In the genomic region with DNA sequence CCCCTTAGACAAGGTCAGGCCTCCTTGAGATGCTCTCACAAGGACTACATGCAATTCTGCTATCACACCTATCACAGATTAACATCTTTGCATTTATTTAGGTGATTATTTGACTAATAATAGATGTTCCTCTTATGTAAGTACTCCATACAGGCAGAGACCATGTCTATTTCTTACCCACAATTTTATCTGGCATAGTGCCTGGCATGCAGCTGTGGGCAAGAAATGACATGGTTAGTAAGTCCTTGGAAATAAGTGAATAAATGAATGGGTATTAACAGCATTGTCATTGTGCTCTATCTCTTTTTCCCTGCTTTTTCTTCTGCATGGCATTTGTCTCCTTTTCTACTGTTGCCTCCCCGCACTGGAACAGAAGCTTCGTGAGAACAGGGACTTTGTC, we compare ENCODE assay signal across 8 cellular contexts. TPM values are rescaled to one million over a fixed set of nuclear protein-coding genes. Genes with fewer than 3 reads are reported as not detected.
A peak's percentile ranks its signal among the peaks of the same experiment; 100 is the strongest.
DNase-seq lines count a peak whose midpoint lies in the region; ATAC-seq, FAIRE-seq and TF ChIP-seq lines count a peak whose summit lies in the region.

No MANE protein-coding gene starts in this region.

- intact Hi-C loops in activated CD4-positive, alpha-beta memory T cell treated with anti-CD3 and anti-CD28 coated beads for 36 hours (cut with micrococcal nuclease), result no loop called here
- intact Hi-C loops in kidney (cut with DNase I), result no loop called here

- no peaks in the 10 kb centered on the region for H3K9me3 Mint-ChIP-seq in activated T-cell treated with anti-CD3 and anti-CD28 coated beads, Interleukin-2, amount 50 U/mL, for 72 hours
- no peaks in the 10 kb centered on the region for H3K9me3 Mint-ChIP-seq in activated CD4-positive, alpha-beta memory T cell treated with anti-CD3 and anti-CD28 coated beads for 36 hours

- peak overlapping the region; percentile 79 for H3K27ac Mint-ChIP-seq in activated T-cell treated with anti-CD3 and anti-CD28 coated beads, Interleukin-2, amount 50 U/mL, for 72 hours
- H3K27ac Mint-ChIP-seq in activated CD4-positive, alpha-beta memory T cell treated with anti-CD3 and anti-CD28 coated beads for 36 hours, result peak overlapping the region; percentile 83

- H3K9ac ChIP-seq in kidney (ENCODE audit: low read length in 2 of 2), result no peak overlapping the region

- TF ChIP-seq CTCF in kidney (IDR thresholded peaks at IDR 0.05; ENCODE audit: borderline replicate concordance, extremely low read depth, insufficient read depth), result no peak

- H3K4me1 Mint-ChIP-seq in activated T-cell treated with anti-CD3 and anti-CD28 coated beads, Interleukin-2, amount 50 U/mL, for 72 hours (ENCODE audit: low read depth), result peaks cover 73% of the 10 kb centered on the region
- peaks cover 86% of the 10 kb centered on the region for H3K4me1 Mint-ChIP-seq in activated CD4-positive, alpha-beta memory T cell treated with anti-CD3 and anti-CD28 coated beads for 36 hours (ENCODE audit: low read depth)

- DNase-seq in activated T-cell treated with anti-CD3 and anti-CD28 coated beads, Interleukin-2, amount 50 U/mL, for 72 hours, result no peak
- DNase-seq in activated T-cell treated with anti-CD3 and anti-CD28 coated beads for 4 hours (no peak), kidney (no peak), substantia nigra (lab: John Stamatoyannopoulos, UW) (no peak), globus pallidus (ENCODE audit: low spot score) (no peak)
- no peak for DNase-seq in activated CD4-positive, alpha-beta memory T cell treated with anti-CD3 and anti-CD28 coated beads for 36 hours

- no peak for FAIRE-seq in kidney (lab: Jason Lieb, UNC)

- H3K27ac ChIP-seq in kidney (ENCODE audit: low read depth in 2 of 2, low read length in 2 of 2) (peak overlapping the region; percentile 51 to 58), substantia nigra (ENCODE audit: low read depth, low read length, poor library complexity, severe bottlenecking) (peak overlapping the region; percentile 45)

- H3K4me3 ChIP-seq in kidney (ENCODE audit: low read length in 2 of 2), result no peak overlapping the region

- no peaks in the 10 kb centered on the region for H3K36me3 ChIP-seq in kidney (ENCODE audit: control insufficient read depth in 1 of 2, insufficient read depth in 2 of 2, low read length in 2 of 2)

- ATAC-seq in activated T-cell treated with anti-CD3 and anti-CD28 coated beads, Interleukin-2, amount 50 U/mL, for 72 hours (replicated peaks in 1 of 2), result no peak
- ATAC-seq in GM18861 (IDR thresholded peaks at IDR 0.05; ENCODE audit: unreplicated experiment) (no peak), HG03095 (IDR thresholded peaks at IDR 0.05; ENCODE audit: unreplicated experiment) (no peak)

- H3K9me3 ChIP-seq in kidney (ENCODE audit: control insufficient read depth in 1 of 2, low read length in 2 of 2), result no peaks in the 10 kb centered on the region

- CTCF ChIA-PET in activated CD4-positive, alpha-beta memory T cell treated with anti-CD3 and anti-CD28 coated beads for 36 hours (lab: Charles Lee), result interaction anchor here (1.0 to 3.3 kb wide), 8 partner anchors 10 to 83 kb away, joined by 3 to 46 read pairs (median 4); a partner anchor contains a TSS

- peaks cover 46 to 47% of the 10 kb centered on the region in 2 donors for H3K4me1 ChIP-seq in kidney (ENCODE audit: control insufficient read depth in 1 of 2, insufficient read depth in 1 of 2, low read depth in 1 of 2, low read length in 2 of 2)

- POLR2A ChIA-PET in activated CD4-positive, alpha-beta memory T cell treated with anti-CD3 and anti-CD28 coated beads for 36 hours (lab: Charles Lee), result interaction anchor here (0.8 to 2.3 kb wide), 2 partner anchors 47 to 76 kb away, joined by 3 to 6 read pairs; no protein-coding TSS in a partner anchor

- peaks cover 2 to 20% of the 10 kb centered on the region in 2 donors for H3K36me3 Mint-ChIP-seq in activated T-cell treated with anti-CD3 and anti-CD28 coated beads, Interleukin-2, amount 50 U/mL, for 72 hours (ENCODE audit: insufficient read depth in 2 of 2)
- H3K36me3 Mint-ChIP-seq in activated CD4-positive, alpha-beta memory T cell treated with anti-CD3 and anti-CD28 coated beads for 36 hours, result peaks cover 28% of the 10 kb centered on the region

- H3K27me3 Mint-ChIP-seq in activated T-cell treated with anti-CD3 and anti-CD28 coated beads, Interleukin-2, amount 50 U/mL, for 72 hours (ENCODE audit: low read depth), result no peaks in the 10 kb centered on the region
- H3K27me3 Mint-ChIP-seq in activated CD4-positive, alpha-beta memory T cell treated with anti-CD3 and anti-CD28 coated beads for 36 hours, result no peaks in the 10 kb centered on the region

- peak overlapping the region in 1 of 2 donors; percentile 3 for H3K4me3 Mint-ChIP-seq in activated T-cell treated with anti-CD3 and anti-CD28 coated beads, Interleukin-2, amount 50 U/mL, for 72 hours
- H3K4me3 Mint-ChIP-seq in activated CD4-positive, alpha-beta memory T cell treated with anti-CD3 and anti-CD28 coated beads for 36 hours, result no peak overlapping the region

RNA-seq across cellular contexts. Expression of a gene that starts 49.4 kb away (rescaled TPM):
- 1 to 10 TPM; 7.0 to 7.4 TPM for total RNA-seq in activated T-cell treated with anti-CD3 and anti-CD28 coated beads, Interleukin-2, amount 50 U/mL, for 72 hours
- total RNA-seq in activated CD4-positive, alpha-beta memory T cell treated with anti-CD3 and anti-CD28 coated beads for 36 hours, result 1 to 10 TPM; 2.8 to 3.6 TPM
- 28.3 TPM for total RNA-seq in kidney
- polyA plus RNA-seq in kidney (ENCODE audit: insufficient read depth, low read depth, low replicate concordance), result 36.3 TPM
